Comparison of ENCODE assay signal across 21 cellular contexts in genomic region chr15:47411733-47412530, GRCh38.
DNase-seq lines count a peak whose midpoint lies in the region; ATAC-seq and TF ChIP-seq lines count a peak whose summit lies in the region.
"Had no signal": no experiment of that assay in that cellular context is flagged by ENCODE, and none has a peak within 500 bp of the region (broad histone marks: within the 10 kb centered on the region; RNA-seq: fewer than 3 reads in every experiment).

No MANE protein-coding gene starts in this region.

- no peaks in the 10 kb centered on the region for H3K9me3 ChIP-seq in left ventricle myocardium inferior (replicated peaks)
- H3K9me3 ChIP-seq in aorta (ENCODE audit: control insufficient read depth, low read length): no peaks in the 10 kb centered on the region
- no peaks in the 10 kb centered on the region for H3K9me3 ChIP-seq in tibial nerve

- H3K27me3 ChIP-seq in left ventricle myocardium inferior (ENCODE audit: low read depth) (no peaks in the 10 kb centered on the region), aorta (ENCODE audit: control insufficient read depth in 1 of 2, insufficient read depth in 2 of 2, low read length in 1 of 2) (no peaks in the 10 kb centered on the region), tibial nerve (no peaks in the 10 kb centered on the region)

- H3K4me1 ChIP-seq in left ventricle myocardium inferior: peaks cover 26% of the 10 kb centered on the region
- H3K4me1 ChIP-seq in aorta (ENCODE audit: control insufficient read depth in 1 of 2, insufficient read depth in 2 of 2, low read length in 2 of 2): peaks cover 3 to 20% of the 10 kb centered on the region in 2 donors
- peaks cover 0 to 15% (median 0%) of the 10 kb centered on the region in 4 donors for H3K4me1 ChIP-seq in tibial nerve

- WGBS in aorta, 2 donors: 12 to 21% methylated on average over 7 of the region's 7 CpGs
- 70 to 79% methylated on average over 7 of the region's 7 CpGs for WGBS in tibial nerve, 2 donors

- H3K4me3 ChIP-seq in left ventricle myocardium inferior (no peak overlapping the region), fibroblast of the aortic adventitia (ENCODE audit: low read depth, low read length) (no peak overlapping the region), aorta (ENCODE audit: low read length in 2 of 2) (no peak overlapping the region), tibial nerve (no peak overlapping the region)
- H3K4me3 ChIP-seq: lung had no signal

- H3K27ac ChIP-seq in left ventricle myocardium inferior (replicated peaks) (no peak overlapping the region), aorta (ENCODE audit: low read depth in 1 of 2, low read length in 2 of 2) (peak overlapping the region; percentile 6 to 64), tibial nerve (no peak overlapping the region)

- intact Hi-C loops in Right ventricle myocardium superior (cut with DNase I): no loop called here
- intact Hi-C loops in left ventricle myocardium inferior (cut with micrococcal nuclease): no loop called here
- intact Hi-C loops in aorta (cut with DNase I): no loop called here

- TF ChIP-seq CTCF in left ventricle myocardium inferior (IDR thresholded peaks at IDR 0.05; ENCODE audit: borderline replicate concordance): no peak
- TF ChIP-seq CTCF in fibroblast of the aortic adventitia (IDR thresholded peaks at IDR 0.05; ENCODE audit: insufficient read depth, low read length): no peak
- TF ChIP-seq CTCF in tibial nerve (IDR thresholded peaks at IDR 0.05): no peak

- no peak for DNase-seq in Right ventricle myocardium superior
- DNase-seq in left ventricle myocardium inferior: no peak
- DNase-seq in NCI-H82 treated with DMSO at 0.1 percent for 48 hours (lab: John Stamatoyannopoulos, UW; ENCODE audit: unreplicated experiment): peak; percentile 85
- peak; percentile 55 for DNase-seq in fibroblast of the aortic adventitia (ENCODE audit: low read depth)
- peak in 1 of 2 donors; percentile 58 for DNase-seq in aorta
- no peak for DNase-seq in erythroblast (lab: John Stamatoyannopoulos, UW)
- no peak for DNase-seq in tibial nerve (ENCODE audit: low spot score in 2 of 2)
- DNase-seq in cortex of kidney (lab: John Stamatoyannopoulos, UW): no peak
- DNase-seq: activated CD4-positive, alpha-beta T cell treated with anti-CD3 and anti-CD28 coated beads, Interleukin-2, amount 10 ng/mL, durations not matched to agents 24 days and 14 days; activated naive CD4-positive, alpha-beta T cell treated with anti-CD3 and anti-CD28 coated beads, Interleukin-2, amount 50 U/mL, for 16 hours; activated T-cell treated with anti-CD3 and anti-CD28 coated beads for 4 hours; CD4-positive, CD25-positive, alpha-beta regulatory T cell; effector CD4-positive, alpha-beta T cell; foreskin melanocyte; NCI-H187 treated with DMSO at 0.1 percent for 48 hours; SIG-M5; stimulated activated CD4-positive, alpha-beta T cell treated with anti-CD3 and anti-CD28 coated beads, Interleukin-4, amount 100 ng/mL, for 1 hour; stimulated activated CD8-positive, alpha-beta memory T cell treated with anti-CD3 and anti-CD28 coated beads, Interleukin-4, amount 100 ng/mL, for 48 hours; trophoblast cell had no signal

- ATAC-seq in Right ventricle myocardium superior (ENCODE audit: poor library complexity) (peak; percentile 12), aorta (ENCODE audit: low FRiP score) (peak; percentile 27)
- ATAC-seq: sciatic nerve had no signal

- no peak for TF ChIP-seq EP300 in tibial nerve (IDR thresholded peaks at IDR 0.05)

- TF ChIP-seq POLR2A in erythroblast (IDR thresholded peaks at IDR 0.05; ENCODE audit: low read length) (no peak), tibial nerve (IDR thresholded peaks at IDR 0.05) (no peak)

- no peaks in the 10 kb centered on the region for H3K36me3 ChIP-seq in left ventricle myocardium inferior
- H3K36me3 ChIP-seq in aorta (ENCODE audit: control insufficient read depth in 1 of 2, insufficient read depth in 2 of 2, low read length in 1 of 2): no peaks in the 10 kb centered on the region
- no peaks in the 10 kb centered on the region for H3K36me3 ChIP-seq in tibial nerve

Comparison
In these comparisons a context has a peak if more than half of its experiments do, and no peak if none do; other contexts are left out.
1. DNase-seq: peak in NCI-H82 treated with DMSO at 0.1 percent for 48 hours (single experiment) and fibroblast of the aortic adventitia (single experiment); none in Right ventricle myocardium superior (single experiment), left ventricle myocardium inferior (single experiment), erythroblast (0 of 2), tibial nerve (0 of 2) and cortex of kidney (single experiment).
2. H3K27ac ChIP-seq: peak in aorta (2 of 2); none in left ventricle myocardium inferior (single experiment) and tibial nerve (0 of 4).